8 cellular contexts compared by ENCODE assay signal in the genomic region with DNA sequence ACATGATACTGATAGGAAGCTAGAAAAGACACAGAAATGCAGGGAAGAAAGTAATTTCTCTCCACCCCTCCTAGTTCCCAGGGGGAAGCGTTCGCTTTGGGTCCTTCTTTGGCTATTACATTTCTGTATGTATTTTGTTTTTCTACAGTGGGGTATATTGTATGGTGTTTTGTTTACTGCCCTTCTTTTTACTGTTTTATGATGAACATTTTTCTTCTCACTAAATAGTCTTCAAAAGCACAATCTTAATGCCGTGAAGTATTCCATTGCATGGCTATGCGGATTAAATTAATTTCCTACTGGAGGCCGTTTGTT. TPM values are rescaled to one million over a fixed set of nuclear protein-coding genes. Genes with fewer than 3 reads are reported as not detected.
DNase-seq lines count a peak whose midpoint lies in the region; ATAC-seq, FAIRE-seq and TF ChIP-seq lines count a peak whose summit lies in the region.

No MANE protein-coding gene starts in this region.

- 50% methylated on average over 5 of the region's 5 CpGs for WGBS in right cardiac atrium
- WGBS in small intestine, 3 donors: 30 to 41% (median 34%) methylated on average over 5 of the region's 5 CpGs

- H3K4me1 ChIP-seq in HEK293 (ENCODE audit: control insufficient read depth, insufficient read depth, low read length) (peaks cover 3% of the 10 kb centered on the region; the same call in 1 of the 2 replicates), right cardiac atrium (ENCODE audit: control insufficient read depth, insufficient read depth, low read length) (peaks cover 11% of the 10 kb centered on the region), small intestine (ENCODE audit: control insufficient read depth in 2 of 2, insufficient read depth in 1 of 2, low read depth in 1 of 2, low read length in 1 of 2) (peaks cover 2 to 19% of the 10 kb centered on the region in 2 donors)

- peak overlapping the region; percentile 82 for H3K4me3 Mint-ChIP-seq in activated CD4-positive, alpha-beta memory T cell treated with anti-CD3 and anti-CD28 coated beads, Interleukin-2, amount 10 ng/mL, durations not matched to agents 7 days and 5 days

- H3K27me3 Mint-ChIP-seq in activated CD4-positive, alpha-beta memory T cell treated with anti-CD3 and anti-CD28 coated beads, Interleukin-2, amount 10 ng/mL, durations not matched to agents 7 days and 5 days: no peaks in the 10 kb centered on the region

- peak overlapping the region; percentile 47 for H3K27ac Mint-ChIP-seq in activated CD4-positive, alpha-beta memory T cell treated with anti-CD3 and anti-CD28 coated beads, Interleukin-2, amount 10 ng/mL, durations not matched to agents 7 days and 5 days

- H3K9me3 Mint-ChIP-seq in activated CD4-positive, alpha-beta memory T cell treated with anti-CD3 and anti-CD28 coated beads, Interleukin-2, amount 10 ng/mL, durations not matched to agents 7 days and 5 days: no peaks in the 10 kb centered on the region

- H3K27me3 ChIP-seq in right cardiac atrium (ENCODE audit: control insufficient read depth, insufficient read depth) (no peaks in the 10 kb centered on the region), small intestine (ENCODE audit: control insufficient read depth in 2 of 2, insufficient read depth in 2 of 2, low read length in 2 of 2) (no peaks in the 10 kb centered on the region)

- H3K36me3 Mint-ChIP-seq in activated CD4-positive, alpha-beta memory T cell treated with anti-CD3 and anti-CD28 coated beads, Interleukin-2, amount 10 ng/mL, durations not matched to agents 7 days and 5 days (ENCODE audit: low read depth): peaks cover 22% of the 10 kb centered on the region

- no peak for DNase-seq in activated CD4-positive, alpha-beta memory T cell treated with anti-CD3 and anti-CD28 coated beads, Interleukin-2, amount 10 ng/mL, durations not matched to agents 7 days and 5 days
- DNase-seq in right cardiac atrium (no peak), small intestine (no peak), HCEC 1CT (no peak), Kasumi-1 (lab: John Stamatoyannopoulos, UW) (no peak), NCI-H774 (lab: John Stamatoyannopoulos, UW) (no peak), ACHN (no peak)

- POLR2A ChIA-PET in HEK293 (lab: Yijun Ruan, JAX): no interaction called here
- POLR2A ChIA-PET in activated CD4-positive, alpha-beta memory T cell treated with anti-CD3 and anti-CD28 coated beads, Interleukin-2, amount 10 ng/mL, durations not matched to agents 7 days and 5 days (lab: Charles Lee): interaction anchor here (0.6 to 19.0 kb wide), 5 partner anchors 8 to 107 kb away, joined by 3 to 299 read pairs (median 7); a partner anchor contains a TSS

- CTCF ChIA-PET in HEK293 (lab: Yijun Ruan, JAX): interaction anchor here (0.5 to 8.8 kb wide), 9 partner anchors 9 to 125 kb away, joined by 3 to 89 read pairs (median 3); a partner anchor contains a TSS
- CTCF ChIA-PET in activated CD4-positive, alpha-beta memory T cell treated with anti-CD3 and anti-CD28 coated beads, Interleukin-2, amount 10 ng/mL, durations not matched to agents 7 days and 5 days (lab: Charles Lee): interaction anchor here (0.5 to 11.2 kb wide), 17 partner anchors 9 to 1072 kb away, joined by 3 to 126 read pairs (median 4); a partner anchor contains a TSS

- intact Hi-C loops in right cardiac atrium (cut with DNase I): loop anchor here (5.0 to 10.0 kb wide), 4 partner anchors 102 to 355 kb away; a partner anchor contains a TSS

- H3K4me1 Mint-ChIP-seq in activated CD4-positive, alpha-beta memory T cell treated with anti-CD3 and anti-CD28 coated beads, Interleukin-2, amount 10 ng/mL, durations not matched to agents 7 days and 5 days: peaks cover 66% of the 10 kb centered on the region

- in situ Hi-C loops in ACHN (cut with HindIII; ENCODE audit: low pct_ligation_motif_present, low pct_unique_long_range_greater_than_20kb, low sequenced_read_pairs): no loop called here

- no peak for ATAC-seq in right cardiac atrium

- no peaks in the 10 kb centered on the region for H3K36me3 ChIP-seq in HEK293 (ENCODE audit: control insufficient read depth in 2 of 2, insufficient read depth in 1 of 2, low read length in 2 of 2)
- H3K36me3 ChIP-seq in small intestine (ENCODE audit: control insufficient read depth in 2 of 2, insufficient read depth in 2 of 2, low read length in 2 of 2): no peaks in the 10 kb centered on the region

- H3K9me3 ChIP-seq in HEK293 (ENCODE audit: control insufficient read depth, insufficient read depth, low read depth, low read length): no peaks in the 10 kb centered on the region
- no peaks in the 10 kb centered on the region for H3K9me3 ChIP-seq in right cardiac atrium (ENCODE audit: control insufficient read depth, low read length)
- H3K9me3 ChIP-seq in small intestine (ENCODE audit: control insufficient read depth, low read depth): no peaks in the 10 kb centered on the region

- peak overlapping the region; percentile 11 for H3K4me3 ChIP-seq in HEK293 (ENCODE audit: low read depth, low read length)
- peak overlapping the region; percentile 48 for H3K4me3 ChIP-seq in right cardiac atrium (ENCODE audit: low read length)
- H3K4me3 ChIP-seq in small intestine (ENCODE audit: low read depth in 1 of 2, low read length in 2 of 2): no peak overlapping the region

- no peak for FAIRE-seq in small intestine (lab: Jason Lieb, UNC)

- TF ChIP-seq CTCF in HEK293 (tag by site-specific recombination; IDR thresholded peaks at IDR 0.05): no peak

- H3K27ac ChIP-seq in HEK293 (ENCODE audit: extremely low read depth, low read depth, low read length) (no peak overlapping the region), right cardiac atrium (ENCODE audit: low read length) (no peak overlapping the region), small intestine (ENCODE audit: low read depth in 1 of 2, low read length in 1 of 2) (peak overlapping the region; percentile 94 to 97)

TF ChIP-seq in HEK293, 187 proteins besides CTCF, POLR2A, EP300 and RAD21 (continues in another document):
- no peak for TF ChIP-seq ZNF23 (tag by site-specific recombination; IDR thresholded peaks at IDR 0.05; ENCODE audit: borderline replicate concordance)
- TF ChIP-seq ZNF654 (tag by site-specific recombination; IDR thresholded peaks at IDR 0.05; ENCODE audit: low read depth): no peak
- TF ChIP-seq, protein P1, sequence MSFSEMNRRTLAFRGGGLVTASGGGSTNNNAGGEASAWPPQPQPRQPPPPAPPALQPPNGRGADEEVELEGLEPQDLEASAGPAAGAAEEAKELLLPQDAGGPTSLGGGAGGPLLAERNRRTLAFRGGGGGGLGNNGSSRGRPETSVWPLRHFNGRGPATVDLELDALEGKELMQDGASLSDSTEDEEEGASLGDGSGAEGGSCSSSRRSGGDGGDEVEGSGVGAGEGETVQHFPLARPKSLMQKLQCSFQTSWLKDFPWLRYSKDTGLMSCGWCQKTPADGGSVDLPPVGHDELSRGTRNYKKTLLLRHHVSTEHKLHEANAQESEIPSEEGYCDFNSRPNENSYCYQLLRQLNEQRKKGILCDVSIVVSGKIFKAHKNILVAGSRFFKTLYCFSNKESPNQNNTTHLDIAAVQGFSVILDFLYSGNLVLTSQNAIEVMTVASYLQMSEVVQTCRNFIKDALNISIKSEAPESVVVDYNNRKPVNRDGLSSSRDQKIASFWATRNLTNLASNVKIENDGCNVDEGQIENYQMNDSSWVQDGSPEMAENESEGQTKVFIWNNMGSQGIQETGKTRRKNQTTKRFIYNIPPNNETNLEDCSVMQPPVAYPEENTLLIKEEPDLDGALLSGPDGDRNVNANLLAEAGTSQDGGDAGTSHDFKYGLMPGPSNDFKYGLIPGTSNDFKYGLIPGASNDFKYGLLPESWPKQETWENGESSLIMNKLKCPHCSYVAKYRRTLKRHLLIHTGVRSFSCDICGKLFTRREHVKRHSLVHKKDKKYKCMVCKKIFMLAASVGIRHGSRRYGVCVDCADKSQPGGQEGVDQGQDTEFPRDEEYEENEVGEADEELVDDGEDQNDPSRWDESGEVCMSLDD (tag by site-specific recombination; IDR thresholded peaks at IDR 0.05): no peak
- TF ChIP-seq ZBTB8A (tag by site-specific recombination; IDR thresholded peaks at IDR 0.05): no peak
- no peak for TF ChIP-seq ZNF416 (tag by site-specific recombination; IDR thresholded peaks at IDR 0.05)

RNA-seq across cellular contexts. Expression of a gene that starts 0.4 kb away (rescaled TPM):
- 100 to 1,000 TPM; 105 to 107 TPM for total RNA-seq in activated CD4-positive, alpha-beta memory T cell treated with anti-CD3 and anti-CD28 coated beads, Interleukin-2, amount 10 ng/mL, durations not matched to agents 7 days and 5 days
- 100 to 1,000 TPM in 3 of 4 donors, 10 to 100 TPM in 1; 95.2 to 158 (median 118) TPM for total RNA-seq in right cardiac atrium
- polyA plus RNA-seq in right cardiac atrium (64.3 TPM), small intestine (100 to 1,000 TPM; 112 to 179 (median 131) TPM)

RNA-seq across cellular contexts. Expression of a gene that starts 22.3 kb away (rescaled TPM):
- total RNA-seq in activated CD4-positive, alpha-beta memory T cell treated with anti-CD3 and anti-CD28 coated beads, Interleukin-2, amount 10 ng/mL, durations not matched to agents 7 days and 5 days: 10 to 100 TPM; 30.1 to 31.8 TPM
- 10 to 100 TPM; 69.3 to 96.5 (median 80.5) TPM for total RNA-seq in right cardiac atrium
- 157 TPM for polyA plus RNA-seq in right cardiac atrium
- polyA plus RNA-seq in small intestine: 100 to 1,000 TPM in 1 of 3 donors, 10 to 100 TPM in 2; 88.4 to 137 (median 91.6) TPM

RNA-seq across cellular contexts. Expression of a gene that starts 22.7 kb away (rescaled TPM):
- total RNA-seq in activated CD4-positive, alpha-beta memory T cell treated with anti-CD3 and anti-CD28 coated beads, Interleukin-2, amount 10 ng/mL, durations not matched to agents 7 days and 5 days: 10 to 100 TPM; 44.2 to 46.8 TPM
- total RNA-seq in right cardiac atrium: 10 to 100 TPM; 44.3 to 53.9 (median 49.9) TPM
- polyA plus RNA-seq in right cardiac atrium: 56.6 TPM
- polyA plus RNA-seq in small intestine: 100 to 1,000 TPM; 101 to 134 (median 118) TPM

RNA-seq across cellular contexts. Expression of a gene that starts 31.8 kb away (rescaled TPM):
- total RNA-seq in activated CD4-positive, alpha-beta memory T cell treated with anti-CD3 and anti-CD28 coated beads, Interleukin-2, amount 10 ng/mL, durations not matched to agents 7 days and 5 days: under 1 TPM; 0.68 to 0.75 TPM
- total RNA-seq in right cardiac atrium: 1 to 10 TPM; 5.2 to 8.6 (median 5.9) TPM
- 3.5 TPM for polyA plus RNA-seq in right cardiac atrium
- polyA plus RNA-seq in small intestine: 1 to 10 TPM; 1.3 to 3.9 (median 1.4) TPM

Comparison
In these comparisons a context has a peak if more than half of its experiments do, and no peak if none do; other contexts are left out.
1. H3K27ac ChIP-seq: peak in small intestine (2 of 2); none in HEK293 (single experiment) and right cardiac atrium (single experiment).
2. H3K4me3 ChIP-seq: peak in HEK293 (single experiment) and right cardiac atrium (single experiment); none in small intestine (0 of 2).